ENCODE assay signal across 10 cellular contexts in the genomic region with DNA sequence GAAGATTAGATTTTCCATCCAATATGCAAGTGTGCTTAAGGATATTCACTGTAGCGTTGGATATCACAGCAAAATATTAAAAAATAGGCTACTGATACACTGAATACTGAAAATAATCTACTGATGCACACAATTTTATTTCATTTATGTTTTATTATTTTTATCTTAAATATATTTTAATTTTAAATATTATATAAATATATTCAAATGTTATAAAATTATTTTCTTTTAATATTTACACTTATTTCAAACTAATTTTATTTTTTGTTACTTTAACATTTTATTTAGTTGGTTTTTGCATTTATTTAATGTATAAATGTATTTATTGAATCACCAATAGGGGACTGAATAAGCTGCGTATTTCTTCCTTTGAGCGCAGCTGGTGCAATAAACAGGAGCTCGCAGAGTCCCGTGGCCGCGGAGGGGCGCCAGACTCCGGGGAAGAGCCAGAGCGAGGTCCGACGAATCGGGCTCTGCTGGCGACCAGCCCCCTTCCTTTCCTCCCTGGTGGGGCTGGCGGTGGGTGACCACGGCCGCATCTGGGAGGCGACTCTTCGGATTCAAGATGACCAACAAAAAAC. TPM values are rescaled to one million over a fixed set of nuclear protein-coding genes. Genes with fewer than 3 reads are reported as not detected.
A peak's percentile ranks its signal among the peaks of the same experiment; 100 is the strongest.
DNase-seq lines count a peak whose midpoint lies in the region; ATAC-seq, FAIRE-seq and TF ChIP-seq lines count a peak whose summit lies in the region.
"Had no signal": no experiment of that assay in that cellular context is flagged by ENCODE, and none has a peak within 500 bp of the region (broad histone marks: within the 10 kb centered on the region; RNA-seq: fewer than 3 reads in every experiment).

No MANE protein-coding gene starts in this region.

- intact Hi-C loops in activated naive CD4-positive, alpha-beta T cell treated with anti-CD3 and anti-CD28 coated beads for 36 hours (cut with micrococcal nuclease) = loop anchor here (1.0 kb wide), 2 partner anchors 110 to 224 kb away; no protein-coding TSS in a partner anchor
- intact Hi-C loops in ascending aorta (cut with DNase I) = loop anchor here (2.0 kb wide), 1 partner anchor 112 kb away; no protein-coding TSS in a partner anchor

- peak overlapping the region; percentile 19 for H3K4me3 Mint-ChIP-seq in activated naive CD4-positive, alpha-beta T cell treated with anti-CD3 and anti-CD28 coated beads for 36 hours
- H3K4me3 Mint-ChIP-seq: CD8-positive, alpha-beta memory T cell had no signal

- H3K4me2 ChIP-seq in keratinocyte (ENCODE audit: control insufficient read depth, extremely low read depth, insufficient read depth, low read depth, low read length) = no peak overlapping the region

- H3K9me3 ChIP-seq in ascending aorta (no peaks in the 10 kb centered on the region), keratinocyte (ENCODE audit: control insufficient read depth, low read depth, low read length) (no peaks in the 10 kb centered on the region), tibial nerve (no peaks in the 10 kb centered on the region)

- no peak overlapping the region for H2AFZ ChIP-seq in keratinocyte (ENCODE audit: control insufficient read depth, low read length)

- peak overlapping the region; percentile 16 to 19 for H3K4me3 ChIP-seq in ascending aorta
- H3K4me3 ChIP-seq in keratinocyte (ENCODE audit: control insufficient read depth in 2 of 3, extremely low read depth in 1 of 3, insufficient read depth in 2 of 3, low read depth in 1 of 3, low read length in 3 of 3) = no peak overlapping the region
- peak overlapping the region in 2 of 4 donors; percentile 27 to 35 for H3K4me3 ChIP-seq in tibial nerve

- no peak overlapping the region for H3K27ac ChIP-seq in ascending aorta
- no peak overlapping the region for H3K27ac ChIP-seq in keratinocyte (ENCODE audit: control insufficient read depth, insufficient read depth, low read length)
- no peak overlapping the region for H3K27ac ChIP-seq in tibial nerve

- H3K4me1 ChIP-seq in ascending aorta = no peaks in the 10 kb centered on the region
- peaks cover 24% of the 10 kb centered on the region for H3K4me1 ChIP-seq in keratinocyte (ENCODE audit: control insufficient read depth, extremely low read depth, insufficient read depth, low read length)
- H3K4me1 ChIP-seq in tibial nerve = no peaks in the 10 kb centered on the region

- TF ChIP-seq CTCF in ascending aorta (IDR thresholded peaks at IDR 0.05) = peak in 1 of 3 experiments; percentile 40
- peak in 2 of 3 experiments; percentile 35 to 36 for TF ChIP-seq CTCF in keratinocyte (optimal IDR thresholded peaks at IDR 0.05 in 1 of 3, IDR thresholded peaks at IDR 0.05 in 1 of 3, conservative IDR thresholded peaks at IDR 0.05 in 1 of 3; ENCODE audit: extremely low read depth in 1 of 3, insufficient read depth in 2 of 3, low read length in 3 of 3)
- TF ChIP-seq CTCF in tibial nerve (IDR thresholded peaks at IDR 0.05) = peak; percentile 17 to 47 (median 33)

- H3K9ac ChIP-seq in keratinocyte (ENCODE audit: control insufficient read depth, extremely low read depth, insufficient read depth, low read length) = no peak overlapping the region

- no peaks in the 10 kb centered on the region for H3K9me3 Mint-ChIP-seq in activated naive CD4-positive, alpha-beta T cell treated with anti-CD3 and anti-CD28 coated beads for 36 hours
- H3K9me3 Mint-ChIP-seq: activated naive CD4-positive, alpha-beta T cell treated with anti-CD3 and anti-CD28 coated beads, Interleukin-2, amount 50 U/mL, for 72 hours had no signal

- H3K4me1 Mint-ChIP-seq in activated naive CD4-positive, alpha-beta T cell treated with anti-CD3 and anti-CD28 coated beads for 36 hours (ENCODE audit: low read depth) = no peaks in the 10 kb centered on the region

- H3K36me3 ChIP-seq in ascending aorta (no peaks in the 10 kb centered on the region), keratinocyte (ENCODE audit: control insufficient read depth in 2 of 2, extremely low read depth in 1 of 2, insufficient read depth in 2 of 2, low read length in 2 of 2) (no peaks in the 10 kb centered on the region), tibial nerve (no peaks in the 10 kb centered on the region)

- no peak for ATAC-seq in HG03025 (IDR thresholded peaks at IDR 0.05; ENCODE audit: low FRiP score, unreplicated experiment)
- no peak for ATAC-seq in GM21737 (IDR thresholded peaks at IDR 0.05; ENCODE audit: unreplicated experiment)

- DNase-seq in activated naive CD4-positive, alpha-beta T cell treated with anti-CD3 and anti-CD28 coated beads for 36 hours = peak; percentile 54
- DNase-seq in activated naive CD4-positive, alpha-beta T cell treated with Interleukin-2 at 50 U/mL for 16 hours = no peak
- DNase-seq in ascending aorta (ENCODE audit: low spot score in 2 of 2) = no peak
- no peak for DNase-seq in keratinocyte (ENCODE audit: low read depth, low spot score)
- peak; percentile 30 to 59 for DNase-seq in tibial nerve (ENCODE audit: low spot score in 2 of 2)
- DNase-seq in NCI-H2081 treated with DMSO at 0.1 percent for 48 hours (lab: John Stamatoyannopoulos, UW) = no peak

- no peak overlapping the region for H3K27ac Mint-ChIP-seq in activated naive CD4-positive, alpha-beta T cell treated with anti-CD3 and anti-CD28 coated beads for 36 hours
- H3K27ac Mint-ChIP-seq: activated naive CD4-positive, alpha-beta T cell treated with anti-CD3 and anti-CD28 coated beads, Interleukin-2, amount 50 U/mL, for 72 hours; CD8-positive, alpha-beta memory T cell had no signal

- peaks cover 26% of the 10 kb centered on the region for H3K27me3 Mint-ChIP-seq in activated naive CD4-positive, alpha-beta T cell treated with anti-CD3 and anti-CD28 coated beads for 36 hours (ENCODE audit: low read depth)

- H4K20me1 ChIP-seq in keratinocyte (ENCODE audit: control insufficient read depth, extremely low read depth, insufficient read depth, low read length) = no peaks in the 10 kb centered on the region

- TF ChIP-seq EP300 in tibial nerve (IDR thresholded peaks at IDR 0.05) = no peak

- WGBS in tibial nerve, 2 donors = 13% methylated on average over 19 of the region's 19 CpGs

- H3K36me3 Mint-ChIP-seq in activated naive CD4-positive, alpha-beta T cell treated with anti-CD3 and anti-CD28 coated beads for 36 hours (ENCODE audit: low read depth) = no peaks in the 10 kb centered on the region
- H3K36me3 Mint-ChIP-seq: activated naive CD4-positive, alpha-beta T cell treated with anti-CD3 and anti-CD28 coated beads, Interleukin-2, amount 50 U/mL, for 72 hours; CD8-positive, alpha-beta memory T cell had no signal

- TF ChIP-seq POLR2A in tibial nerve (IDR thresholded peaks at IDR 0.05) = no peak

- H3K79me2 ChIP-seq in keratinocyte (ENCODE audit: control insufficient read depth, insufficient read depth, low read length) = no peaks in the 10 kb centered on the region

- H3K27me3 ChIP-seq in ascending aorta (no peaks in the 10 kb centered on the region), keratinocyte (ENCODE audit: control insufficient read depth, extremely low read depth, insufficient read depth, low read length) (no peaks in the 10 kb centered on the region), tibial nerve (no peaks in the 10 kb centered on the region)

- CTCF ChIA-PET in activated naive CD4-positive, alpha-beta T cell treated with anti-CD3 and anti-CD28 coated beads for 36 hours (lab: Charles Lee) = interaction anchor here (0.9 to 1.0 kb wide), 2 partner anchors 109 to 111 kb away, joined by 3 read pairs; no protein-coding TSS in a partner anchor

- H3K9me1 ChIP-seq in keratinocyte (ENCODE audit: control insufficient read depth, extremely low read depth, insufficient read depth, low read length) = no peaks in the 10 kb centered on the region

- dilution Hi-C loops in keratinocyte (cut with MboI; ENCODE audit: extremely low pct_ligation_motif_present, low sequenced_read_pairs) = no loop called here

- FAIRE-seq in keratinocyte (lab: Jason Lieb, UNC) = no peak

RNA-seq across cellular contexts. Expression of a gene that starts 12.2 kb away (rescaled TPM):
- not detected for total RNA-seq in activated naive CD4-positive, alpha-beta T cell treated with anti-CD3 and anti-CD28 coated beads for 36 hours
- total RNA-seq in ascending aorta (not detected), tibial nerve (100 to 1,000 TPM in 2 of 4 donors, 10 to 100 TPM in 1, 1 to 10 TPM in 1; 6.1 to 545 (median 85.1) TPM)
- 2.4 to 35.1 TPM (median 8.3 TPM) in 3 replicates for polyA plus RNA-seq in keratinocyte
- 5.3 TPM for polyA plus RNA-seq in keratinocyte (2011; ENCODE audit: low read depth)
- polyA plus RNA-seq in keratinocyte (2011; cell fraction: cytosol; rRNA removed) = 2.4 and 2.7 TPM in 2 replicates
- 18.0 and 21.0 TPM in 2 replicates for polyA plus RNA-seq in keratinocyte (2011; cell fraction: nucleus; rRNA removed)
- polyA plus RNA-seq in keratinocyte (2012; ENCODE audit: low replicate concordance) = 1.5 and 3.1 TPM in 2 replicates
- polyA minus RNA-seq in keratinocyte = 3.3 to 14.3 TPM in 2 of 3 replicates, not detected in the other
- polyA minus RNA-seq in keratinocyte (2011; cell fraction: cytosol; rRNA and poly(A)+ RNA removed) = not detected
- polyA minus RNA-seq in keratinocyte (2011; cell fraction: nucleus; rRNA and poly(A)+ RNA removed) = 4.3 and 12.1 TPM in 2 replicates
- total RNA-seq: activated naive CD4-positive, alpha-beta T cell treated with anti-CD3 and anti-CD28 coated beads, Interleukin-2, amount 50 U/mL, for 72 hours; CD8-positive, alpha-beta memory T cell had no signal
- polyA plus RNA-seq: CD8-positive, alpha-beta memory T cell had no signal

RNA-seq across cellular contexts. Expression of a gene that starts 33.3 kb away (rescaled TPM):
- not detected for total RNA-seq in activated naive CD4-positive, alpha-beta T cell treated with anti-CD3 and anti-CD28 coated beads for 36 hours
- total RNA-seq in ascending aorta = not detected
- 81.5 to 158 TPM (median 107 TPM) in 3 replicates for polyA plus RNA-seq in keratinocyte
- polyA plus RNA-seq in keratinocyte (2011; ENCODE audit: low read depth) = 8.7 TPM
- 24.4 and 29.6 TPM in 2 replicates for polyA plus RNA-seq in keratinocyte (2011; cell fraction: cytosol; rRNA removed)
- polyA plus RNA-seq in keratinocyte (2011; cell fraction: nucleus; rRNA removed) = 121 and 131 TPM in 2 replicates
- polyA plus RNA-seq in keratinocyte (2012; ENCODE audit: low replicate concordance) = 14.7 and 75.0 TPM in 2 replicates
- polyA minus RNA-seq in keratinocyte = 29.2 to 105 TPM (median 63.0 TPM) in 3 replicates
- polyA minus RNA-seq in keratinocyte (2011; cell fraction: cytosol; rRNA and poly(A)+ RNA removed) = 20.9 TPM
- 46.0 and 86.9 TPM in 2 replicates for polyA minus RNA-seq in keratinocyte (2011; cell fraction: nucleus; rRNA and poly(A)+ RNA removed)
- not detected for total RNA-seq in tibial nerve
- total RNA-seq: activated naive CD4-positive, alpha-beta T cell treated with anti-CD3 and anti-CD28 coated beads, Interleukin-2, amount 50 U/mL, for 72 hours; CD8-positive, alpha-beta memory T cell had no signal
- polyA plus RNA-seq: CD8-positive, alpha-beta memory T cell had no signal

RNA-seq across cellular contexts. Expression of a gene that starts 43.6 kb away (rescaled TPM):
- total RNA-seq in activated naive CD4-positive, alpha-beta T cell treated with anti-CD3 and anti-CD28 coated beads for 36 hours = not detected
- total RNA-seq in ascending aorta (not detected), tibial nerve (not detected)
- 0.05 to 0.28 TPM in 2 of 3 replicates, not detected in the other for polyA plus RNA-seq in keratinocyte
- not detected for polyA plus RNA-seq in keratinocyte (2011; ENCODE audit: low read depth)
- polyA plus RNA-seq in keratinocyte (2011; cell fraction: cytosol; rRNA removed) = 0.04 and 0.11 TPM in 2 replicates
- 0.64 and 0.70 TPM in 2 replicates for polyA plus RNA-seq in keratinocyte (2011; cell fraction: nucleus; rRNA removed)
- 0.06 TPM in 1 of 2 replicates, not detected in the other for polyA plus RNA-seq in keratinocyte (2012; ENCODE audit: low replicate concordance)
- polyA minus RNA-seq in keratinocyte = 0.10 TPM in 1 of 3 replicates, not detected in the others
- polyA minus RNA-seq in keratinocyte (2011; cell fraction: cytosol; rRNA and poly(A)+ RNA removed) = not detected
- 0.32 TPM in 1 of 2 replicates, not detected in the other for polyA minus RNA-seq in keratinocyte (2011; cell fraction: nucleus; rRNA and poly(A)+ RNA removed)
- total RNA-seq: activated naive CD4-positive, alpha-beta T cell treated with anti-CD3 and anti-CD28 coated beads, Interleukin-2, amount 50 U/mL, for 72 hours; CD8-positive, alpha-beta memory T cell had no signal
- polyA plus RNA-seq: CD8-positive, alpha-beta memory T cell had no signal

RNA-seq across cellular contexts. Expression of a gene that starts 50.8 kb away (rescaled TPM):
- total RNA-seq in activated naive CD4-positive, alpha-beta T cell treated with anti-CD3 and anti-CD28 coated beads for 36 hours = not detected
- not detected for total RNA-seq in ascending aorta
- 19.1 to 45.7 TPM (median 44.4 TPM) in 3 replicates for polyA plus RNA-seq in keratinocyte
- 1.5 TPM for polyA plus RNA-seq in keratinocyte (2011; ENCODE audit: low read depth)
- polyA plus RNA-seq in keratinocyte (2011; cell fraction: cytosol; rRNA removed) = 8.7 and 15.4 TPM in 2 replicates
- polyA plus RNA-seq in keratinocyte (2011; cell fraction: nucleus; rRNA removed) = 69.5 and 76.6 TPM in 2 replicates
- 1.5 and 25.6 TPM in 2 replicates for polyA plus RNA-seq in keratinocyte (2012; ENCODE audit: low replicate concordance)
- 5.1 to 16.0 TPM (median 6.3 TPM) in 3 replicates for polyA minus RNA-seq in keratinocyte
- 10.0 TPM for polyA minus RNA-seq in keratinocyte (2011; cell fraction: cytosol; rRNA and poly(A)+ RNA removed)
- polyA minus RNA-seq in keratinocyte (2011; cell fraction: nucleus; rRNA and poly(A)+ RNA removed) = 17.3 and 51.0 TPM in 2 replicates
- not detected for total RNA-seq in tibial nerve
- total RNA-seq: activated naive CD4-positive, alpha-beta T cell treated with anti-CD3 and anti-CD28 coated beads, Interleukin-2, amount 50 U/mL, for 72 hours; CD8-positive, alpha-beta memory T cell had no signal
- polyA plus RNA-seq: CD8-positive, alpha-beta memory T cell had no signal

Comparison
In these comparisons a context has a peak if more than half of its experiments do, and no peak if none do; other contexts are left out.
1. DNase-seq: peak in activated naive CD4-positive, alpha-beta T cell treated with anti-CD3 and anti-CD28 coated beads for 36 hours (single experiment) and tibial nerve (2 of 2); none in activated naive CD4-positive, alpha-beta T cell treated with Interleukin-2 at 50 U/mL for 16 hours (single experiment), ascending aorta (0 of 2), keratinocyte (single experiment) and NCI-H2081 treated with DMSO at 0.1 percent for 48 hours (single experiment).
2. H3K4me3 ChIP-seq: peak in ascending aorta (2 of 2); none in keratinocyte (0 of 3).